In genomic region chr18:71529708-71530303, GRCh38 we compare ENCODE assay signal across 22 cellular contexts.
DNase-seq lines count a peak whose midpoint lies in the region; ATAC-seq, FAIRE-seq and TF ChIP-seq lines count a peak whose summit lies in the region.
"Had no signal": no experiment of that assay in that cellular context is flagged by ENCODE, and none has a peak within 500 bp of the region (broad histone marks: within the 10 kb centered on the region; RNA-seq: fewer than 3 reads in every experiment).

No MANE protein-coding gene starts in this region.

- no peak for DNase-seq in D721Med (ENCODE audit: insufficient read length, low spot score)
- DNase-seq in NCI-H226 = peak; percentile 46
- peak; percentile 83 for DNase-seq in astrocyte of the cerebellum (ENCODE audit: low read depth)
- DNase-seq in foreskin keratinocyte = peak; percentile 2 to 20
- no peak for DNase-seq in occipital lobe (lab: John Stamatoyannopoulos, UW)
- DNase-seq in DMS 273 treated with DMSO at 0.1 percent for 48 hours (lab: John Stamatoyannopoulos, UW) = no peak
- DNase-seq: activated CD4-positive, alpha-beta T cell treated with anti-CD3 and anti-CD28 coated beads for 36 hours; activated gamma-delta T cell; adrenal gland; BE2C; cerebellar nuclear complex; effector memory CD4-positive, alpha-beta T cell; foreskin melanocyte; kidney glomerular epithelial cell; MV-4-11; NCI-H2107; NCI-H526; stimulated activated CD4-positive, alpha-beta T cell treated with anti-CD3 and anti-CD28 coated beads, Interleukin-12 subunit alpha, Interleukin-12 subunit beta, amount 100 ng/mL, for 4 hours had no signal

- H3K4me3 ChIP-seq in astrocyte of the cerebellum (ENCODE audit: low read depth, low read length) = no peak overlapping the region
- H3K4me3 ChIP-seq: adrenal gland, PC-9, thoracic aorta had no signal

- H3K27me3 ChIP-seq in foreskin keratinocyte = no peaks in the 10 kb centered on the region
- H3K27me3 ChIP-seq: adrenal gland, BE2C had no signal

- no peak for TF ChIP-seq CTCF in D721Med (IDR thresholded peaks at IDR 0.05; ENCODE audit: insufficient read depth, missing control alignments)
- TF ChIP-seq CTCF in astrocyte of the cerebellum (IDR thresholded peaks at IDR 0.05; ENCODE audit: low read depth, low read length, missing control alignments) = no peak
- TF ChIP-seq CTCF in foreskin keratinocyte (conservative IDR thresholded peaks at IDR 0.05) = no peak

- FAIRE-seq in D721Med (lab: Jason Lieb, UNC) = peak; percentile 86

- ATAC-seq in foreskin keratinocyte = no peak
- ATAC-seq in GM18867 (IDR thresholded peaks at IDR 0.05; ENCODE audit: unreplicated experiment) = no peak
- no peak for ATAC-seq in GM18519 (IDR thresholded peaks at IDR 0.05; ENCODE audit: low FRiP score, unreplicated experiment)
- ATAC-seq: activated CD4-positive, alpha-beta T cell treated with anti-CD3 and anti-CD28 coated beads for 36 hours had no signal

- in situ Hi-C loops in astrocyte of the cerebellum (cut with HindIII; ENCODE audit: low sequenced_read_pairs) = no loop called here

- no peaks in the 10 kb centered on the region for H3K4me1 ChIP-seq in foreskin keratinocyte
- H3K4me1 ChIP-seq: adrenal gland, BE2C had no signal

- no peak overlapping the region for H3K27ac ChIP-seq in foreskin keratinocyte
- H3K27ac ChIP-seq: adrenal gland, PC-9, thoracic aorta had no signal

Comparison
In these comparisons a context has a peak if more than half of its experiments do, and no peak if none do; other contexts are left out.
1. DNase-seq: peak in NCI-H226 (single experiment), astrocyte of the cerebellum (single experiment) and foreskin keratinocyte (2 of 2); none in D721Med (single experiment), occipital lobe (single experiment) and DMS 273 treated with DMSO at 0.1 percent for 48 hours (single experiment).